In the genomic region with DNA sequence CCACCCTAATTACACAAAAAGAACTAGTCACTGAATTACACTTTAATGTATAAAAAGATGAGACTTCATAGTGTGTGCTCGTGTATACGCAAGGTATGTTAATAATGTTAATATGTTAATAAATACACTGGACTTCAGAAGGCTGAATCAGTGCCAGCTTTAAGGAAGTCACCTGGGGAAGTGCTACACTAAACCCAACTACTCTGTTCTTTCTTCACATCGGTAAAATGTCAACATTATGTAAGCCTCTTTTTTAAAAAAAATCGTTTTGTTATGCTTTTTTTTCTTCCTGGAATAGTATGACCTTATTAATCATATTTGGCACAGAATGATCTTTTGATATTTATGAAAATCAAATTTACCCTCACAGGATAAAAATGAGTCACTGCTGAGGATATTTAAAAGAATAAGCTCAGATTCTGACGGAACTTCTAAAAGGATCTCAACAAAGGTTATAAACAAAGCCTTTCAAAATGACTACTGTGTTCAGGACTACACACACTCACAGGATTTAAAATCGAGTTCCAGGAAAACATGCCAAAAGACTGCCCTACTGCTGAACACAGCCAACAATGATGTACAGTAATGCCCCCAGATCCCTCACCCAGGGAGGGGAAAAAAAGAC, we compare ENCODE assay signal across 20 cellular contexts.
A peak's percentile ranks its signal among the peaks of the same experiment; 100 is the strongest.
DNase-seq lines count a peak whose midpoint lies in the region; ATAC-seq, FAIRE-seq and TF ChIP-seq lines count a peak whose summit lies in the region.
"Had no signal": no experiment of that assay in that cellular context is flagged by ENCODE, and none has a peak within 500 bp of the region (broad histone marks: within the 10 kb centered on the region; RNA-seq: fewer than 3 reads in every experiment).

No MANE protein-coding gene starts in this region.

- no peaks in the 10 kb centered on the region for H4K20me1 ChIP-seq in osteoblast (ENCODE audit: insufficient read depth, low read length)

- peak overlapping the region; percentile 36 for H3K27ac Mint-ChIP-seq in activated CD8-positive, alpha-beta T cell treated with anti-CD3 and anti-CD28 coated beads for 36 hours
- no peak overlapping the region for H3K27ac Mint-ChIP-seq in activated CD8-positive, alpha-beta T cell treated with anti-CD3 and anti-CD28 coated beads, Interleukin-2, amount 10 ng/mL, durations not matched to agents 7 days and 5 days
- H3K27ac Mint-ChIP-seq: CD4-positive, CD25-positive, alpha-beta regulatory T cell had no signal

- peaks cover 36% of the 10 kb centered on the region for H3K36me3 Mint-ChIP-seq in activated CD8-positive, alpha-beta T cell treated with anti-CD3 and anti-CD28 coated beads for 36 hours (ENCODE audit: low read depth)
- peaks cover 23% of the 10 kb centered on the region for H3K36me3 Mint-ChIP-seq in activated CD8-positive, alpha-beta T cell treated with anti-CD3 and anti-CD28 coated beads, Interleukin-2, amount 10 ng/mL, durations not matched to agents 7 days and 5 days (ENCODE audit: low read depth)

- H3K27me3 Mint-ChIP-seq in activated CD8-positive, alpha-beta T cell treated with anti-CD3 and anti-CD28 coated beads for 36 hours = no peaks in the 10 kb centered on the region
- no peaks in the 10 kb centered on the region for H3K27me3 Mint-ChIP-seq in activated CD8-positive, alpha-beta T cell treated with anti-CD3 and anti-CD28 coated beads, Interleukin-2, amount 10 ng/mL, durations not matched to agents 7 days and 5 days (ENCODE audit: low read depth)
- H3K27me3 Mint-ChIP-seq: CD4-positive, CD25-positive, alpha-beta regulatory T cell had no signal

- H3K9me3 ChIP-seq in small intestine (ENCODE audit: control insufficient read depth, low read depth) = no peaks in the 10 kb centered on the region
- no peaks in the 10 kb centered on the region for H3K9me3 ChIP-seq in osteoblast (ENCODE audit: low read depth, low read length)
- H3K9me3 ChIP-seq: sigmoid colon, tibial nerve had no signal

- no peak overlapping the region for H3K4me3 Mint-ChIP-seq in activated CD8-positive, alpha-beta T cell treated with anti-CD3 and anti-CD28 coated beads for 36 hours
- H3K4me3 Mint-ChIP-seq in activated CD8-positive, alpha-beta T cell treated with anti-CD3 and anti-CD28 coated beads, Interleukin-2, amount 10 ng/mL, durations not matched to agents 7 days and 5 days = no peak overlapping the region
- H3K4me3 Mint-ChIP-seq: CD4-positive, CD25-positive, alpha-beta regulatory T cell had no signal

- TF ChIP-seq CTCF in activated CD8-positive, alpha-beta T cell treated with anti-CD3 and anti-CD28 coated beads for 36 hours (IDR thresholded peaks at IDR 0.05) = no peak
- TF ChIP-seq CTCF in foreskin keratinocyte (conservative IDR thresholded peaks at IDR 0.05) = no peak
- TF ChIP-seq CTCF in osteoblast (IDR thresholded peaks at IDR 0.05; ENCODE audit: extremely low read depth, low read depth, low read length) = no peak

- H3K4me1 Mint-ChIP-seq in activated CD8-positive, alpha-beta T cell treated with anti-CD3 and anti-CD28 coated beads for 36 hours (ENCODE audit: low read depth) = peaks cover 11% of the 10 kb centered on the region
- H3K4me1 Mint-ChIP-seq in activated CD8-positive, alpha-beta T cell treated with anti-CD3 and anti-CD28 coated beads, Interleukin-2, amount 10 ng/mL, durations not matched to agents 7 days and 5 days (ENCODE audit: low read depth) = no peaks in the 10 kb centered on the region

- H3K4me2 ChIP-seq in osteoblast (ENCODE audit: insufficient read depth, low read length) = no peak overlapping the region
- H3K4me2 ChIP-seq: PC-9 had no signal

- no peak overlapping the region for H3K4me3 ChIP-seq in small intestine (ENCODE audit: low read depth in 1 of 2, low read length in 2 of 2)
- H3K4me3 ChIP-seq in osteoblast (ENCODE audit: insufficient read depth, low read length) = no peak overlapping the region
- H3K4me3 ChIP-seq: PC-9, sigmoid colon, SK-N-MC, tibial nerve had no signal

- no peaks in the 10 kb centered on the region for H3K36me3 ChIP-seq in small intestine (ENCODE audit: control insufficient read depth in 2 of 2, insufficient read depth in 2 of 2, low read length in 2 of 2)
- no peaks in the 10 kb centered on the region for H3K36me3 ChIP-seq in osteoblast (ENCODE audit: insufficient read depth, low read length)

- H3K4me1 ChIP-seq in foreskin keratinocyte (peaks cover 7% of the 10 kb centered on the region), small intestine (ENCODE audit: control insufficient read depth in 2 of 2, insufficient read depth in 1 of 2, low read depth in 1 of 2, low read length in 1 of 2) (no peaks in the 10 kb centered on the region), osteoblast (ENCODE audit: insufficient read depth, low read length) (peaks cover 5% of the 10 kb centered on the region)

- H3K27ac ChIP-seq in foreskin keratinocyte = peak overlapping the region; percentile 5
- H3K27ac ChIP-seq in small intestine (ENCODE audit: low read depth in 1 of 2, low read length in 1 of 2) = no peak overlapping the region
- no peak overlapping the region for H3K27ac ChIP-seq in osteoblast (ENCODE audit: low read depth, low read length)
- H3K27ac ChIP-seq: PC-9, SK-N-MC had no signal

- no peaks in the 10 kb centered on the region for H3K9me3 Mint-ChIP-seq in activated CD8-positive, alpha-beta T cell treated with anti-CD3 and anti-CD28 coated beads for 36 hours
- no peaks in the 10 kb centered on the region for H3K9me3 Mint-ChIP-seq in activated CD8-positive, alpha-beta T cell treated with anti-CD3 and anti-CD28 coated beads, Interleukin-2, amount 10 ng/mL, durations not matched to agents 7 days and 5 days (ENCODE audit: insufficient read depth)

- intact Hi-C loops in activated CD8-positive, alpha-beta T cell treated with anti-CD3 and anti-CD28 coated beads for 36 hours (cut with micrococcal nuclease) = no loop called here

- no peak for FAIRE-seq in small intestine (lab: Jason Lieb, UNC)
- FAIRE-seq: A204.1 had no signal

- CTCF ChIA-PET in activated CD8-positive, alpha-beta T cell treated with anti-CD3 and anti-CD28 coated beads for 36 hours (lab: Charles Lee) = interaction anchor here (0.6 to 1.4 kb wide), 2 partner anchors 51 to 197 kb away, joined by 3 read pairs; no protein-coding TSS in a partner anchor
- CTCF ChIA-PET in activated CD8-positive, alpha-beta T cell treated with anti-CD3 and anti-CD28 coated beads, Interleukin-2, amount 10 ng/mL, durations not matched to agents 7 days and 5 days (lab: Charles Lee) = interaction anchor here (0.7 kb wide), 1 partner anchor 161 kb away, joined by 3 read pairs; no protein-coding TSS in a partner anchor

- no peak for DNase-seq in activated CD8-positive, alpha-beta T cell treated with anti-CD3 and anti-CD28 coated beads for 36 hours
- DNase-seq in activated CD8-positive, alpha-beta T cell treated with anti-CD3 and anti-CD28 coated beads, Interleukin-2, amount 10 ng/mL, durations not matched to agents 7 days and 5 days = no peak
- DNase-seq in astrocyte of the hippocampus (ENCODE audit: low read depth, low spot score) (peak; percentile 12), foreskin keratinocyte (no peak), small intestine (peak; percentile 33), osteoblast (ENCODE audit: insufficient read length, low spot score, missing footprints) (no peak), cerebellar nuclear complex (lab: John Stamatoyannopoulos, UW) (no peak)
- DNase-seq: activated gamma-delta T cell; effector CD8-positive, alpha-beta T cell; NCI-H1694 treated with DMSO at 0.1 percent for 48 hours; NCI-H524 treated with DMSO at 0.1 percent for 48 hours; PC-9; sigmoid colon; stimulated activated CD4-positive, alpha-beta T cell treated with anti-CD3 and anti-CD28 coated beads, Interleukin-4, amount 100 ng/mL, for 1 hour; stimulated activated CD8-positive, alpha-beta memory T cell treated with anti-CD3 and anti-CD28 coated beads, Interleukin-4, amount 100 ng/mL, for 48 hours had no signal

- 14 to 38% (median 26%) methylated on average over 6 of the region's 6 CpGs for WGBS in small intestine, 3 donors

- ATAC-seq in activated CD8-positive, alpha-beta T cell treated with anti-CD3 and anti-CD28 coated beads for 36 hours = peak; percentile 61
- no peak for ATAC-seq in activated CD8-positive, alpha-beta T cell treated with anti-CD3 and anti-CD28 coated beads, Interleukin-2, amount 10 ng/mL, durations not matched to agents 7 days and 5 days
- ATAC-seq in foreskin keratinocyte (no peak), GM19397 (IDR thresholded peaks at IDR 0.05; ENCODE audit: unreplicated experiment) (no peak)

- POLR2A ChIA-PET in activated CD8-positive, alpha-beta T cell treated with anti-CD3 and anti-CD28 coated beads for 36 hours (lab: Charles Lee) = interaction anchor here (1.0 kb wide), 1 partner anchor 19 kb away, joined by 3 read pairs; no protein-coding TSS in a partner anchor
- POLR2A ChIA-PET in activated CD8-positive, alpha-beta T cell treated with anti-CD3 and anti-CD28 coated beads, Interleukin-2, amount 10 ng/mL, durations not matched to agents 7 days and 5 days (lab: Charles Lee) = interaction anchor here (0.7 kb wide), 1 partner anchor 8 kb away, joined by 3 read pairs; no protein-coding TSS in a partner anchor

- H3K27me3 ChIP-seq in foreskin keratinocyte (no peaks in the 10 kb centered on the region), small intestine (ENCODE audit: control insufficient read depth in 2 of 2, insufficient read depth in 2 of 2, low read length in 2 of 2) (no peaks in the 10 kb centered on the region), osteoblast (ENCODE audit: insufficient read depth, low read length) (no peaks in the 10 kb centered on the region)
- H3K27me3 ChIP-seq: sigmoid colon, tibial nerve had no signal

- no peaks in the 10 kb centered on the region for H3K79me2 ChIP-seq in osteoblast (ENCODE audit: insufficient read depth, low read length)

- no peak overlapping the region for H2AFZ ChIP-seq in osteoblast (ENCODE audit: low read length)
- H2AFZ ChIP-seq: PC-9 had no signal

Comparison
In these comparisons a context has a peak if more than half of its experiments do, and no peak if none do; other contexts are left out.
1. DNase-seq: peak in astrocyte of the hippocampus (single experiment) and small intestine (single experiment); none in activated CD8-positive, alpha-beta T cell treated with anti-CD3 and anti-CD28 coated beads for 36 hours (single experiment), activated CD8-positive, alpha-beta T cell treated with anti-CD3 and anti-CD28 coated beads, Interleukin-2, amount 10 ng/mL, durations not matched to agents 7 days and 5 days (single experiment), foreskin keratinocyte (0 of 2), osteoblast (single experiment) and cerebellar nuclear complex (0 of 2).